ENCODE assay signal across 1 cellular context in genomic region chr1:244393604-244394176, GRCh38.
TF ChIP-seq lines count a peak whose summit lies in the region.

No MANE protein-coding gene starts in this region.

TF ChIP-seq in K562, 482 proteins besides CTCF, POLR2A, EP300 and RAD21 (continued from another document and continues in another):
- TF ChIP-seq, protein P1, sequence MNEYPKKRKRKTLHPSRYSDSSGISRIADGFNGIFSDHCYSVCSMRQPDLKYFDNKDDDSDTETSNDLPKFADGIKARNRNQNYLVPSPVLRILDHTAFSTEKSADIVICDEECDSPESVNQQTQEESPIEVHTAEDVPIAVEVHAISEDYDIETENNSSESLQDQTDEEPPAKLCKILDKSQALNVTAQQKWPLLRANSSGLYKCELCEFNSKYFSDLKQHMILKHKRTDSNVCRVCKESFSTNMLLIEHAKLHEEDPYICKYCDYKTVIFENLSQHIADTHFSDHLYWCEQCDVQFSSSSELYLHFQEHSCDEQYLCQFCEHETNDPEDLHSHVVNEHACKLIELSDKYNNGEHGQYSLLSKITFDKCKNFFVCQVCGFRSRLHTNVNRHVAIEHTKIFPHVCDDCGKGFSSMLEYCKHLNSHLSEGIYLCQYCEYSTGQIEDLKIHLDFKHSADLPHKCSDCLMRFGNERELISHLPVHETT (CRISPR knock-in tag; conservative IDR thresholded peaks at IDR 0.05 in 1 of 2, IDR thresholded peaks at IDR 0.05 in 1 of 2) = peak in 1 of 2 experiments; percentile 72; a peak in 2 of 4 replicates
- TF ChIP-seq SIX5 (IDR thresholded peaks at IDR 0.05; ENCODE audit: borderline replicate concordance in 1 of 2, insufficient read depth in 1 of 2, low read depth in 1 of 2, low read length in 2 of 2) (no peak), ZFP36 (IDR thresholded peaks at IDR 0.05; ENCODE audit: low read depth, low read length, partially characterized antibody) (no peak), ATF4 (CRISPR knock-in tag; IDR thresholded peaks at IDR 0.05) (no peak; the same call in 1 of the 2 replicates), POLR3G (IDR thresholded peaks at IDR 0.05; ENCODE audit: extremely low read depth, insufficient read length, insufficient replicate concordance) (no peak), TCF3 (CRISPR knock-in tag; IDR thresholded peaks at IDR 0.05) (peak; percentile 89), CSDE1 (IDR thresholded peaks at IDR 0.05) (no peak), EP400 (IDR thresholded peaks at IDR 0.05) (peak; percentile 79), STAT5A (IDR thresholded peaks at IDR 0.05; ENCODE audit: borderline replicate concordance, low read length) (peak; percentile 44; the same call in 1 of the 2 replicates), ETV1 (tag; conservative IDR thresholded peaks at IDR 0.05; ENCODE audit: low read depth) (peak; percentile 94), IFI16 (CRISPR knock-in tag; IDR thresholded peaks at IDR 0.05) (0 out of 2 replicates have a peak, but pooled peaks have one; percentile 32), ZNF551 (CRISPR knock-in tag; IDR thresholded peaks at IDR 0.05) (no peak), PHB (CRISPR knock-in tag; IDR thresholded peaks at IDR 0.05) (no peak), CHD1 (IDR thresholded peaks at IDR 0.05; ENCODE audit: low read length) (no peak), HMG20B (CRISPR knock-in tag; IDR thresholded peaks at IDR 0.05) (no peak), NFE2L1 (tag; IDR thresholded peaks at IDR 0.05; ENCODE audit: borderline replicate concordance, low read depth) (no peak), ETS2 (tag; IDR thresholded peaks at IDR 0.05; ENCODE audit: borderline replicate concordance, poor library complexity, severe bottlenecking) (no peak), ILF3 (IDR thresholded peaks at IDR 0.05; ENCODE audit: borderline replicate concordance) (no peak), SAFB (IDR thresholded peaks at IDR 0.05; ENCODE audit: borderline replicate concordance, low read depth, low read length) (no peak), ZNF232 (CRISPR knock-in tag; IDR thresholded peaks at IDR 0.05) (no peak), ZC3H4 (CRISPR knock-in tag; IDR thresholded peaks at IDR 0.05; ENCODE audit: borderline replicate concordance) (no peak), ZNF699 (CRISPR knock-in tag; IDR thresholded peaks at IDR 0.05; ENCODE audit: insufficient replicate concordance) (no peak), RBM25 (IDR thresholded peaks at IDR 0.05; ENCODE audit: low read depth, low read length, severe bottlenecking) (no peak), TCFL5 (CRISPR knock-in tag; conservative IDR thresholded peaks at IDR 0.05) (peak; percentile 4; the same call in 1 of the 2 replicates), ZSCAN32 (CRISPR knock-in tag; IDR thresholded peaks at IDR 0.05) (0 out of 2 replicates have a peak, but pooled peaks have one; percentile 39), TRIM28 (IDR thresholded peaks at IDR 0.05) (peak; percentile 83), SRSF3 (IDR thresholded peaks at IDR 0.05; ENCODE audit: insufficient read depth, low read length) (no peak), BRCA1 (IDR thresholded peaks at IDR 0.05) (no peak), BRCA1 (CRISPR knock-in tag; IDR thresholded peaks at IDR 0.05) (no peak), RB1 (IDR thresholded peaks at IDR 0.05; ENCODE audit: low read depth) (0 out of 2 replicates have a peak, but pooled peaks have one; percentile 68), MEF2D (tag; conservative IDR thresholded peaks at IDR 0.05; ENCODE audit: low read depth) (0 out of 2 replicates have a peak, but pooled peaks have one; percentile 37), ZNF77 (CRISPR knock-in tag; IDR thresholded peaks at IDR 0.05) (no peak), TRIM24 (IDR thresholded peaks at IDR 0.05) (peak; percentile 47 to 66; a peak in 3 of 4 replicates), ZNF57 (CRISPR knock-in tag; IDR thresholded peaks at IDR 0.05) (0 out of 2 replicates have a peak, but pooled peaks have one; percentile 51), FUS (optimal IDR thresholded peaks at IDR 0.05; ENCODE audit: low read depth, low read length) (no peak), MAFK (IDR thresholded peaks at IDR 0.05; ENCODE audit: low read length) (no peak; the same call in 1 of the 2 replicates), PYGO2 (tag; IDR thresholded peaks at IDR 0.05) (no peak; the same call in 1 of the 2 replicates), NCOR1 (IDR thresholded peaks at IDR 0.05) (peak; percentile 61), TBL1XR1 (IDR thresholded peaks at IDR 0.05; ENCODE audit: low read length in 2 of 2) (no peak), U2AF1 (optimal IDR thresholded peaks at IDR 0.05; ENCODE audit: low read depth, low read length) (no peak), ZKSCAN3 (CRISPR knock-in tag; IDR thresholded peaks at IDR 0.05) (no peak), TEAD1 (CRISPR knock-in tag; IDR thresholded peaks at IDR 0.05) (peak in 1 of 2 experiments; percentile 81; a peak in 2 of 4 replicates), PTTG1 (tag; IDR thresholded peaks at IDR 0.05; ENCODE audit: low read depth) (0 out of 2 replicates have a peak, but pooled peaks have one; percentile 58), GABPB1 (CRISPR knock-in tag; IDR thresholded peaks at IDR 0.05) (no peak; the same call in 1 of the 2 replicates), ZBTB7A (IDR thresholded peaks at IDR 0.05; ENCODE audit: borderline replicate concordance, control insufficient read depth, low read depth, low read length) (no peak), CBX3 (IDR thresholded peaks at IDR 0.05; ENCODE audit: borderline replicate concordance in 1 of 2, low read length in 2 of 2) (peak in 1 of 2 experiments; percentile 90; a peak in 2 of 3 replicates)
- TF ChIP-seq, protein P2, sequence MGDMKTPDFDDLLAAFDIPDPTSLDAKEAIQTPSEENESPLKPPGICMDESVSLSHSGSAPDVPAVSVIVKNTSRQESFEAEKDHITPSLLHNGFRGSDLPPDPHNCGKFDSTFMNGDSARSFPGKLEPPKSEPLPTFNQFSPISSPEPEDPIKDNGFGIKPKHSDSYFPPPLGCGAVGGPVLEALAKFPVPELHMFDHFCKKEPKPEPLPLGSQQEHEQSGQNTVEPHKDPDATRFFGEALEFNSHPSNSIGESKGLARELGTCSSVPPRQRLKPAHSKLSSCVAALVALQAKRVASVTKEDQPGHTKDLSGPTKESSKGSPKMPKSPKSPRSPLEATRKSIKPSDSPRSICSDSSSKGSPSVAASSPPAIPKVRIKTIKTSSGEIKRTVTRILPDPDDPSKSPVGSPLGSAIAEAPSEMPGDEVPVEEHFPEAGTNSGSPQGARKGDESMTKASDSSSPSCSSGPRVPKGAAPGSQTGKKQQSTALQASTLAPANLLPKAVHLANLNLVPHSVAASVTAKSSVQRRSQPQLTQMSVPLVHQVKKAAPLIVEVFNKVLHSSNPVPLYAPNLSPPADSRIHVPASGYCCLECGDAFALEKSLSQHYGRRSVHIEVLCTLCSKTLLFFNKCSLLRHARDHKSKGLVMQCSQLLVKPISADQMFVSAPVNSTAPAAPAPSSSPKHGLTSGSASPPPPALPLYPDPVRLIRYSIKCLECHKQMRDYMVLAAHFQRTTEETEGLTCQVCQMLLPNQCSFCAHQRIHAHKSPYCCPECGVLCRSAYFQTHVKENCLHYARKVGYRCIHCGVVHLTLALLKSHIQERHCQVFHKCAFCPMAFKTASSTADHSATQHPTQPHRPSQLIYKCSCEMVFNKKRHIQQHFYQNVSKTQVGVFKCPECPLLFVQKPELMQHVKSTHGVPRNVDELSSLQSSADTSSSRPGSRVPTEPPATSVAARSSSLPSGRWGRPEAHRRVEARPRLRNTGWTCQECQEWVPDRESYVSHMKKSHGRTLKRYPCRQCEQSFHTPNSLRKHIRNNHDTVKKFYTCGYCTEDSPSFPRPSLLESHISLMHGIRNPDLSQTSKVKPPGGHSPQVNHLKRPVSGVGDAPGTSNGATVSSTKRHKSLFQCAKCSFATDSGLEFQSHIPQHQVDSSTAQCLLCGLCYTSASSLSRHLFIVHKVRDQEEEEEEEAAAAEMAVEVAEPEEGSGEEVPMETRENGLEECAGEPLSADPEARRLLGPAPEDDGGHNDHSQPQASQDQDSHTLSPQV (IDR thresholded peaks at IDR 0.05) = peak; percentile 94
- TF ChIP-seq, protein P3, sequence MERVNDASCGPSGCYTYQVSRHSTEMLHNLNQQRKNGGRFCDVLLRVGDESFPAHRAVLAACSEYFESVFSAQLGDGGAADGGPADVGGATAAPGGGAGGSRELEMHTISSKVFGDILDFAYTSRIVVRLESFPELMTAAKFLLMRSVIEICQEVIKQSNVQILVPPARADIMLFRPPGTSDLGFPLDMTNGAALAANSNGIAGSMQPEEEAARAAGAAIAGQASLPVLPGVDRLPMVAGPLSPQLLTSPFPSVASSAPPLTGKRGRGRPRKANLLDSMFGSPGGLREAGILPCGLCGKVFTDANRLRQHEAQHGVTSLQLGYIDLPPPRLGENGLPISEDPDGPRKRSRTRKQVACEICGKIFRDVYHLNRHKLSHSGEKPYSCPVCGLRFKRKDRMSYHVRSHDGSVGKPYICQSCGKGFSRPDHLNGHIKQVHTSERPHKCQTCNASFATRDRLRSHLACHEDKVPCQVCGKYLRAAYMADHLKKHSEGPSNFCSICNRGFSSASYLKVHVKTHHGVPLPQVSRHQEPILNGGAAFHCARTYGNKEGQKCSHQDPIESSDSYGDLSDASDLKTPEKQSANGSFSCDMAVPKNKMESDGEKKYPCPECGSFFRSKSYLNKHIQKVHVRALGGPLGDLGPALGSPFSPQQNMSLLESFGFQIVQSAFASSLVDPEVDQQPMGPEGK (CRISPR knock-in tag; IDR thresholded peaks at IDR 0.05; ENCODE audit: borderline replicate concordance) = no peak
- TF ChIP-seq, protein P4, sequence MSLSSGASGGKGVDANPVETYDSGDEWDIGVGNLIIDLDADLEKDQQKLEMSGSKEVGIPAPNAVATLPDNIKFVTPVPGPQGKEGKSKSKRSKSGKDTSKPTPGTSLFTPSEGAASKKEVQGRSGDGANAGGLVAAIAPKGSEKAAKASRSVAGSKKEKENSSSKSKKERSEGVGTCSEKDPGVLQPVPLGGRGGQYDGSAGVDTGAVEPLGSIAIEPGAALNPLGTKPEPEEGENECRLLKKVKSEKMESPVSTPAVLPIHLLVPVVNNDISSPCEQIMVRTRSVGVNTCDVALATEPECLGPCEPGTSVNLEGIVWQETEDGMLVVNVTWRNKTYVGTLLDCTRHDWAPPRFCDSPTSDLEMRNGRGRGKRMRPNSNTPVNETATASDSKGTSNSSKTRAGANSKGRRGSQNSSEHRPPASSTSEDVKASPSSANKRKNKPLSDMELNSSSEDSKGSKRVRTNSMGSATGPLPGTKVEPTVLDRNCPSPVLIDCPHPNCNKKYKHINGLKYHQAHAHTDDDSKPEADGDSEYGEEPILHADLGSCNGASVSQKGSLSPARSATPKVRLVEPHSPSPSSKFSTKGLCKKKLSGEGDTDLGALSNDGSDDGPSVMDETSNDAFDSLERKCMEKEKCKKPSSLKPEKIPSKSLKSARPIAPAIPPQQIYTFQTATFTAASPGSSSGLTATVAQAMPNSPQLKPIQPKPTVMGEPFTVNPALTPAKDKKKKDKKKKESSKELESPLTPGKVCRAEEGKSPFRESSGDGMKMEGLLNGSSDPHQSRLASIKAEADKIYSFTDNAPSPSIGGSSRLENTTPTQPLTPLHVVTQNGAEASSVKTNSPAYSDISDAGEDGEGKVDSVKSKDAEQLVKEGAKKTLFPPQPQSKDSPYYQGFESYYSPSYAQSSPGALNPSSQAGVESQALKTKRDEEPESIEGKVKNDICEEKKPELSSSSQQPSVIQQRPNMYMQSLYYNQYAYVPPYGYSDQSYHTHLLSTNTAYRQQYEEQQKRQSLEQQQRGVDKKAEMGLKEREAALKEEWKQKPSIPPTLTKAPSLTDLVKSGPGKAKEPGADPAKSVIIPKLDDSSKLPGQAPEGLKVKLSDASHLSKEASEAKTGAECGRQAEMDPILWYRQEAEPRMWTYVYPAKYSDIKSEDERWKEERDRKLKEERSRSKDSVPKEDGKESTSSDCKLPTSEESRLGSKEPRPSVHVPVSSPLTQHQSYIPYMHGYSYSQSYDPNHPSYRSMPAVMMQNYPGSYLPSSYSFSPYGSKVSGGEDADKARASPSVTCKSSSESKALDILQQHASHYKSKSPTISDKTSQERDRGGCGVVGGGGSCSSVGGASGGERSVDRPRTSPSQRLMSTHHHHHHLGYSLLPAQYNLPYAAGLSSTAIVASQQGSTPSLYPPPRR (CRISPR knock-in tag; IDR thresholded peaks at IDR 0.05; ENCODE audit: borderline replicate concordance) = no peak
- TF ChIP-seq, protein P5, sequence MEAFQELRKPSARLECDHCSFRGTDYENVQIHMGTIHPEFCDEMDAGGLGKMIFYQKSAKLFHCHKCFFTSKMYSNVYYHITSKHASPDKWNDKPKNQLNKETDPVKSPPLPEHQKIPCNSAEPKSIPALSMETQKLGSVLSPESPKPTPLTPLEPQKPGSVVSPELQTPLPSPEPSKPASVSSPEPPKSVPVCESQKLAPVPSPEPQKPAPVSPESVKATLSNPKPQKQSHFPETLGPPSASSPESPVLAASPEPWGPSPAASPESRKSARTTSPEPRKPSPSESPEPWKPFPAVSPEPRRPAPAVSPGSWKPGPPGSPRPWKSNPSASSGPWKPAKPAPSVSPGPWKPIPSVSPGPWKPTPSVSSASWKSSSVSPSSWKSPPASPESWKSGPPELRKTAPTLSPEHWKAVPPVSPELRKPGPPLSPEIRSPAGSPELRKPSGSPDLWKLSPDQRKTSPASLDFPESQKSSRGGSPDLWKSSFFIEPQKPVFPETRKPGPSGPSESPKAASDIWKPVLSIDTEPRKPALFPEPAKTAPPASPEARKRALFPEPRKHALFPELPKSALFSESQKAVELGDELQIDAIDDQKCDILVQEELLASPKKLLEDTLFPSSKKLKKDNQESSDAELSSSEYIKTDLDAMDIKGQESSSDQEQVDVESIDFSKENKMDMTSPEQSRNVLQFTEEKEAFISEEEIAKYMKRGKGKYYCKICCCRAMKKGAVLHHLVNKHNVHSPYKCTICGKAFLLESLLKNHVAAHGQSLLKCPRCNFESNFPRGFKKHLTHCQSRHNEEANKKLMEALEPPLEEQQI (IDR thresholded peaks at IDR 0.05) = peak; percentile 86
- TF ChIP-seq, protein P6, sequence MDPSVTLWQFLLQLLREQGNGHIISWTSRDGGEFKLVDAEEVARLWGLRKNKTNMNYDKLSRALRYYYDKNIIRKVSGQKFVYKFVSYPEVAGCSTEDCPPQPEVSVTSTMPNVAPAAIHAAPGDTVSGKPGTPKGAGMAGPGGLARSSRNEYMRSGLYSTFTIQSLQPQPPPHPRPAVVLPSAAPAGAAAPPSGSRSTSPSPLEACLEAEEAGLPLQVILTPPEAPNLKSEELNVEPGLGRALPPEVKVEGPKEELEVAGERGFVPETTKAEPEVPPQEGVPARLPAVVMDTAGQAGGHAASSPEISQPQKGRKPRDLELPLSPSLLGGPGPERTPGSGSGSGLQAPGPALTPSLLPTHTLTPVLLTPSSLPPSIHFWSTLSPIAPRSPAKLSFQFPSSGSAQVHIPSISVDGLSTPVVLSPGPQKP (CRISPR knock-in tag; IDR thresholded peaks at IDR 0.05) = no peak
- TF ChIP-seq, protein P7, sequence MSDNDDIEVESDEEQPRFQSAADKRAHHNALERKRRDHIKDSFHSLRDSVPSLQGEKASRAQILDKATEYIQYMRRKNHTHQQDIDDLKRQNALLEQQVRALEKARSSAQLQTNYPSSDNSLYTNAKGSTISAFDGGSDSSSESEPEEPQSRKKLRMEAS (CRISPR knock-in tag; IDR thresholded peaks at IDR 0.05) = peak; percentile 36; the same call in 1 of the 2 replicates
